1 cellular context compared by ENCODE assay signal in genomic region chr17:76264755-76265623, GRCh38.
TF ChIP-seq lines count a peak whose summit lies in the region.

UBALD2 (plus strand) TSS chr17:76265348; CDS start chr17:76265506, 158 bp downstream.

TF ChIP-seq in K562, 482 proteins besides CTCF, POLR2A, EP300 and RAD21 (continued from another document and continues in another):
- no peak for TF ChIP-seq ZBTB40 (IDR thresholded peaks at IDR 0.05)
- no peak for TF ChIP-seq ZBTB40 (CRISPR knock-in tag; IDR thresholded peaks at IDR 0.05)
- TF ChIP-seq KLF13 (tag; IDR thresholded peaks at IDR 0.05; ENCODE audit: borderline replicate concordance, low read depth), result no peak
- peak; percentile 95 for TF ChIP-seq NFYB (IDR thresholded peaks at IDR 0.05; ENCODE audit: extremely low read depth, insufficient read length)
- peak; percentile 62 for TF ChIP-seq SP2 (IDR thresholded peaks at IDR 0.05; ENCODE audit: extremely low read depth, low read depth, low read length, poor library complexity, severe bottlenecking)
- TF ChIP-seq XRCC3 (IDR thresholded peaks at IDR 0.05), result no peak
- no peak for TF ChIP-seq ZNF174 (CRISPR knock-in tag; IDR thresholded peaks at IDR 0.05)
- TF ChIP-seq BACH1 (tag; IDR thresholded peaks at IDR 0.05), result peak; percentile 62; the same call in 1 of the 2 replicates
- TF ChIP-seq YY1 (IDR thresholded peaks at IDR 0.05; ENCODE audit: borderline replicate concordance in 1 of 3, control insufficient read depth in 1 of 3, extremely low read depth in 1 of 3, insufficient read depth in 3 of 3, insufficient read length in 1 of 3, insufficient replicate concordance in 2 of 3, low read depth in 1 of 3, low read length in 2 of 3), result peak in 2 of 3 experiments; percentile 48 to 78
- no peak for TF ChIP-seq TRIM25 (IDR thresholded peaks at IDR 0.05; ENCODE audit: borderline replicate concordance)
- no peak for TF ChIP-seq THAP7 (CRISPR knock-in tag; IDR thresholded peaks at IDR 0.05)
- TF ChIP-seq ZEB2 (IDR thresholded peaks at IDR 0.05), result no peak
- TF ChIP-seq PHF8 (IDR thresholded peaks at IDR 0.05; ENCODE audit: borderline replicate concordance, low read length), result peak; percentile 62; the same call in 1 of the 2 replicates
- TF ChIP-seq FOXM1 (IDR thresholded peaks at IDR 0.05; ENCODE audit: low read depth), result peak; percentile 100
- peak; percentile 99 for TF ChIP-seq FOXM1 (CRISPR knock-in tag; IDR thresholded peaks at IDR 0.05; ENCODE audit: low read depth)
- TF ChIP-seq ZKSCAN1 (IDR thresholded peaks at IDR 0.05; ENCODE audit: low read depth, low read length), result no peak
- no peak for TF ChIP-seq TEAD4 (IDR thresholded peaks at IDR 0.05; ENCODE audit: low read length)
- TF ChIP-seq TEAD4 (CRISPR knock-in tag; IDR thresholded peaks at IDR 0.05; ENCODE audit: borderline replicate concordance), result no peak
- TF ChIP-seq HES1 (IDR thresholded peaks at IDR 0.05; ENCODE audit: low read depth), result no peak
- no peak for TF ChIP-seq TGIF2 (CRISPR knock-in tag; IDR thresholded peaks at IDR 0.05)
- 0 out of 2 replicates have a peak, but pooled peaks have one; percentile 85 for TF ChIP-seq CHAMP1 (IDR thresholded peaks at IDR 0.05)
- TF ChIP-seq CSDE1 (IDR thresholded peaks at IDR 0.05), result no peak
- TF ChIP-seq ZNF121 (CRISPR knock-in tag; conservative IDR thresholded peaks at IDR 0.05), result no peak
- no peak for TF ChIP-seq JUNB (CRISPR knock-in tag; conservative IDR thresholded peaks at IDR 0.05)
- TF ChIP-seq GABPB2 (CRISPR knock-in tag; conservative IDR thresholded peaks at IDR 0.05), result no peak
- TF ChIP-seq ZNF583 (CRISPR knock-in tag; IDR thresholded peaks at IDR 0.05), result no peak
- TF ChIP-seq ZNF280A (IDR thresholded peaks at IDR 0.05; ENCODE audit: low read depth, partially characterized antibody), result no peak
- peak; percentile 97 for TF ChIP-seq CC2D1A (IDR thresholded peaks at IDR 0.05)
- no peak for TF ChIP-seq JUN (IDR thresholded peaks at IDR 0.05; ENCODE audit: borderline replicate concordance, low read depth, low read length)
- TF ChIP-seq JUN (CRISPR knock-in tag; IDR thresholded peaks at IDR 0.05; ENCODE audit: borderline replicate concordance), result peak; percentile 59; the same call in 1 of the 2 replicates
- peak; percentile 18 for TF ChIP-seq PCBP1 (IDR thresholded peaks at IDR 0.05; ENCODE audit: low read depth, low read length, poor library complexity, severe bottlenecking)
- no peak for TF ChIP-seq MAFG (tag; conservative IDR thresholded peaks at IDR 0.05)
- TF ChIP-seq ZNF77 (CRISPR knock-in tag; IDR thresholded peaks at IDR 0.05), result no peak
- TF ChIP-seq MED1 (CRISPR knock-in tag; IDR thresholded peaks at IDR 0.05; ENCODE audit: borderline replicate concordance), result no peak
- TF ChIP-seq HOXB6 (CRISPR knock-in tag; IDR thresholded peaks at IDR 0.05; ENCODE audit: borderline replicate concordance), result no peak
- TF ChIP-seq ZBTB9 (CRISPR knock-in tag; IDR thresholded peaks at IDR 0.05), result no peak
- no peak for TF ChIP-seq HNRNPUL1 (IDR thresholded peaks at IDR 0.05; ENCODE audit: low read length)
- 0 out of 2 replicates have a peak, but pooled peaks have one; percentile 34 for TF ChIP-seq SMARCE1 (IDR thresholded peaks at IDR 0.05)
- no peak for TF ChIP-seq TEAD1 (CRISPR knock-in tag; IDR thresholded peaks at IDR 0.05)
- TF ChIP-seq PTRF (tag; IDR thresholded peaks at IDR 0.05), result no peak
- peak; percentile 94 for TF ChIP-seq ZSCAN29 (IDR thresholded peaks at IDR 0.05)
- TF ChIP-seq MNT (conservative IDR thresholded peaks at IDR 0.05), result peak; percentile 77 to 87
- no peak for TF ChIP-seq HNRNPH1 (optimal IDR thresholded peaks at IDR 0.05; ENCODE audit: low read depth, low read length)
- no peak for TF ChIP-seq HDAC8 (tag; IDR thresholded peaks at IDR 0.05)
- TF ChIP-seq KAT8 (IDR thresholded peaks at IDR 0.05; ENCODE audit: low read depth), result no peak
- TF ChIP-seq NCOA1 (IDR thresholded peaks at IDR 0.05; ENCODE audit: low read depth), result 0 out of 2 replicates have a peak, but pooled peaks have one; percentile 25
- TF ChIP-seq ZNF311 (CRISPR knock-in tag; IDR thresholded peaks at IDR 0.05), result 0 out of 2 replicates have a peak, but pooled peaks have one; percentile 8
- TF ChIP-seq PHF21A (IDR thresholded peaks at IDR 0.05; ENCODE audit: borderline replicate concordance, low read depth), result no peak
- TF ChIP-seq ZNF79 (CRISPR knock-in tag; IDR thresholded peaks at IDR 0.05; ENCODE audit: low read depth), result no peak
